1 cellular context compared by ENCODE assay signal in the genomic region with DNA sequence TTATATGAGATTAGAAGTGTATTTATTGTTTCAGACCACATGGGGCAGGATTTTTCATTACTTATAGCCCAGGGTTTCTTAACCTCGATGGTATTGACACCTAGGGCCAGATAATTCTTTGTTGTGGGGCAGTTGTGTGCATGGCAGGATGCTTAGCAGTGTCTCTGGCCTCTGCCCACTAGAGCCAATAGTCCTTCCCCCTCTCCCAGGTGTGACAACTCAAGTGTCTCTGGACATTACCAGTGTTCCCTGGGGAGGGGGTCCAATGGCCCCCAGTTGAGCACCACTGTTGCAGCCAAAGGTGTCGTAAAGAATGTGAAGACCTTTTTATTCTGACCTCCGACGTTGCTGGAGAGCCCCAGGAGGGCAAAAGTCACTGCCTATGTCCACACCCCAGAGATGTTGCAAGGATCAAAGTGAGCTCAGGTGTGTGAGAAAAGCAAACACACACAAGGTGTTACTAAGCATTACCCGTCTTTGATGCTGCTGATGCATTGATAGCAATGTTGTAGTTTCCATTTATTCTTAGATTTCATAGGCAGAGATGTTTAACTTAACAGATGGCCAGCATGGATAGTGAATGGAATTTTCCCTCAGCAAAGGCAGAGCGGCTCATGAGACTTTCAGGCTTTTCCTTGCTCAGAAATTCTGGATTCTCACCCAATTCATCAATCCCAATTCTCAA.
TF ChIP-seq lines count a peak whose summit lies in the region.

No MANE protein-coding gene starts in this region.

TF ChIP-seq in HepG2, 621 proteins besides CTCF, POLR2A, EP300 and RAD21 (continued from another document and continues in another):
- TF ChIP-seq, protein P1, sequence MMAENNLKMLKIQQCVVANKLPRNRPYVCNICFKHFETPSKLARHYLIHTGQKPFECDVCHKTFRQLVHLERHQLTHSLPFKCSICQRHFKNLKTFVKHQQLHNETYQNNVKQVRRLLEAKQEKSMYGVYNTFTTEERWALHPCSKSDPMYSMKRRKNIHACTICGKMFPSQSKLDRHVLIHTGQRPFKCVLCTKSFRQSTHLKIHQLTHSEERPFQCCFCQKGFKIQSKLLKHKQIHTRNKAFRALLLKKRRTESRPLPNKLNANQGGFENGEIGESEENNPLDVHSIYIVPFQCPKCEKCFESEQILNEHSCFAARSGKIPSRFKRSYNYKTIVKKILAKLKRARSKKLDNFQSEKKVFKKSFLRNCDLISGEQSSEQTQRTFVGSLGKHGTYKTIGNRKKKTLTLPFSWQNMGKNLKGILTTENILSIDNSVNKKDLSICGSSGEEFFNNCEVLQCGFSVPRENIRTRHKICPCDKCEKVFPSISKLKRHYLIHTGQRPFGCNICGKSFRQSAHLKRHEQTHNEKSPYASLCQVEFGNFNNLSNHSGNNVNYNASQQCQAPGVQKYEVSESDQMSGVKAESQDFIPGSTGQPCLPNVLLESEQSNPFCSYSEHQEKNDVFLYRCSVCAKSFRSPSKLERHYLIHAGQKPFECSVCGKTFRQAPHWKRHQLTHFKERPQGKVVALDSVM (CRISPR knock-in tag; IDR thresholded peaks at IDR 0.05) = peak; percentile 53; the same call in 1 of the 2 replicates
- TF ChIP-seq HMG20B (CRISPR knock-in tag; conservative IDR thresholded peaks at IDR 0.05) = peak; percentile 100
- no peak for TF ChIP-seq EEA1 (CRISPR knock-in tag; IDR thresholded peaks at IDR 0.05; ENCODE audit: borderline replicate concordance)
- no peak for TF ChIP-seq MTF2 (CRISPR knock-in tag; IDR thresholded peaks at IDR 0.05; ENCODE audit: borderline replicate concordance)
- TF ChIP-seq, protein P2, sequence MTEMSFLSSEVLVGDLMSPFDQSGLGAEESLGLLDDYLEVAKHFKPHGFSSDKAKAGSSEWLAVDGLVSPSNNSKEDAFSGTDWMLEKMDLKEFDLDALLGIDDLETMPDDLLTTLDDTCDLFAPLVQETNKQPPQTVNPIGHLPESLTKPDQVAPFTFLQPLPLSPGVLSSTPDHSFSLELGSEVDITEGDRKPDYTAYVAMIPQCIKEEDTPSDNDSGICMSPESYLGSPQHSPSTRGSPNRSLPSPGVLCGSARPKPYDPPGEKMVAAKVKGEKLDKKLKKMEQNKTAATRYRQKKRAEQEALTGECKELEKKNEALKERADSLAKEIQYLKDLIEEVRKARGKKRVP (CRISPR knock-in tag; IDR thresholded peaks at IDR 0.05) = peak; percentile 43 to 91; a peak in 2 of 4 replicates
- peak; percentile 70; the same call in 1 of the 2 replicates for TF ChIP-seq ZBTB7A (CRISPR knock-in tag; IDR thresholded peaks at IDR 0.05)
- peak; percentile 85 for TF ChIP-seq ZNF12 (CRISPR knock-in tag; IDR thresholded peaks at IDR 0.05)
- TF ChIP-seq JARID2 (CRISPR knock-in tag; IDR thresholded peaks at IDR 0.05; ENCODE audit: insufficient replicate concordance) = no peak
- peak; percentile 86; the same call in 1 of the 2 replicates for TF ChIP-seq ZSCAN29 (CRISPR knock-in tag; conservative IDR thresholded peaks at IDR 0.05)
- TF ChIP-seq, protein P3, sequence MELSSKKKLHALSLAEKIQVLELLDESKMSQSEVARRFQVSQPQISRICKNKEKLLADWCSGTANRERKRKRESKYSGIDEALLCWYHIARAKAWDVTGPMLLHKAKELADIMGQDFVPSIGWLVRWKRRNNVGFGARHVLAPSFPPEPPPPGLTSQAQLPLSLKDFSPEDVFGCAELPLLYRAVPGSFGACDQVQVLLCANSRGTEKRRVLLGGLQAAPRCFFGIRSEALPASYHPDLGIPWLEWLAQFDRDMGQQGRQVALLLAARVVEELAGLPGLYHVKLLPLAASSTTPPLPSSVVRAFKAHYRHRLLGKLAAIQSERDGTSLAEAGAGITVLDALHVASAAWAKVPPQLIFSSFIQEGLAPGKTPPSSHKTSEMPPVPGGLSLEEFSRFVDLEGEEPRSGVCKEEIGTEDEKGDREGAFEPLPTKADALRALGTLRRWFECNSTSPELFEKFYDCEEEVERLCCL (CRISPR knock-in tag; IDR thresholded peaks at IDR 0.05; ENCODE audit: borderline replicate concordance) = no peak
- TF ChIP-seq, protein P4, sequence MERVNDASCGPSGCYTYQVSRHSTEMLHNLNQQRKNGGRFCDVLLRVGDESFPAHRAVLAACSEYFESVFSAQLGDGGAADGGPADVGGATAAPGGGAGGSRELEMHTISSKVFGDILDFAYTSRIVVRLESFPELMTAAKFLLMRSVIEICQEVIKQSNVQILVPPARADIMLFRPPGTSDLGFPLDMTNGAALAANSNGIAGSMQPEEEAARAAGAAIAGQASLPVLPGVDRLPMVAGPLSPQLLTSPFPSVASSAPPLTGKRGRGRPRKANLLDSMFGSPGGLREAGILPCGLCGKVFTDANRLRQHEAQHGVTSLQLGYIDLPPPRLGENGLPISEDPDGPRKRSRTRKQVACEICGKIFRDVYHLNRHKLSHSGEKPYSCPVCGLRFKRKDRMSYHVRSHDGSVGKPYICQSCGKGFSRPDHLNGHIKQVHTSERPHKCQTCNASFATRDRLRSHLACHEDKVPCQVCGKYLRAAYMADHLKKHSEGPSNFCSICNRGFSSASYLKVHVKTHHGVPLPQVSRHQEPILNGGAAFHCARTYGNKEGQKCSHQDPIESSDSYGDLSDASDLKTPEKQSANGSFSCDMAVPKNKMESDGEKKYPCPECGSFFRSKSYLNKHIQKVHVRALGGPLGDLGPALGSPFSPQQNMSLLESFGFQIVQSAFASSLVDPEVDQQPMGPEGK (CRISPR knock-in tag; IDR thresholded peaks at IDR 0.05) = peak; percentile 100
- TF ChIP-seq ZNF766 (CRISPR knock-in tag; IDR thresholded peaks at IDR 0.05; ENCODE audit: borderline replicate concordance) = peak; percentile 65; the same call in 1 of the 2 replicates
- 0 out of 2 replicates have a peak, but pooled peaks have one; percentile 51 for TF ChIP-seq ZNF7 (CRISPR knock-in tag; IDR thresholded peaks at IDR 0.05)
- no peak for TF ChIP-seq SP2 (CRISPR knock-in tag; IDR thresholded peaks at IDR 0.05)
- peak; percentile 44 for TF ChIP-seq YY1 (IDR thresholded peaks at IDR 0.05; ENCODE audit: insufficient read depth, insufficient replicate concordance, low read depth, low read length)
- TF ChIP-seq ZNF136 (CRISPR knock-in tag; IDR thresholded peaks at IDR 0.05; ENCODE audit: low read depth) = 0 out of 2 replicates have a peak, but pooled peaks have one; percentile 6
- no peak for TF ChIP-seq ZNF678 (CRISPR knock-in tag; IDR thresholded peaks at IDR 0.05)
- TF ChIP-seq RBAK (CRISPR knock-in tag; IDR thresholded peaks at IDR 0.05) = peak; percentile 97
- TF ChIP-seq ZNF644 (CRISPR knock-in tag; IDR thresholded peaks at IDR 0.05; ENCODE audit: low read depth) = peak; percentile 48
- TF ChIP-seq, protein P5, sequence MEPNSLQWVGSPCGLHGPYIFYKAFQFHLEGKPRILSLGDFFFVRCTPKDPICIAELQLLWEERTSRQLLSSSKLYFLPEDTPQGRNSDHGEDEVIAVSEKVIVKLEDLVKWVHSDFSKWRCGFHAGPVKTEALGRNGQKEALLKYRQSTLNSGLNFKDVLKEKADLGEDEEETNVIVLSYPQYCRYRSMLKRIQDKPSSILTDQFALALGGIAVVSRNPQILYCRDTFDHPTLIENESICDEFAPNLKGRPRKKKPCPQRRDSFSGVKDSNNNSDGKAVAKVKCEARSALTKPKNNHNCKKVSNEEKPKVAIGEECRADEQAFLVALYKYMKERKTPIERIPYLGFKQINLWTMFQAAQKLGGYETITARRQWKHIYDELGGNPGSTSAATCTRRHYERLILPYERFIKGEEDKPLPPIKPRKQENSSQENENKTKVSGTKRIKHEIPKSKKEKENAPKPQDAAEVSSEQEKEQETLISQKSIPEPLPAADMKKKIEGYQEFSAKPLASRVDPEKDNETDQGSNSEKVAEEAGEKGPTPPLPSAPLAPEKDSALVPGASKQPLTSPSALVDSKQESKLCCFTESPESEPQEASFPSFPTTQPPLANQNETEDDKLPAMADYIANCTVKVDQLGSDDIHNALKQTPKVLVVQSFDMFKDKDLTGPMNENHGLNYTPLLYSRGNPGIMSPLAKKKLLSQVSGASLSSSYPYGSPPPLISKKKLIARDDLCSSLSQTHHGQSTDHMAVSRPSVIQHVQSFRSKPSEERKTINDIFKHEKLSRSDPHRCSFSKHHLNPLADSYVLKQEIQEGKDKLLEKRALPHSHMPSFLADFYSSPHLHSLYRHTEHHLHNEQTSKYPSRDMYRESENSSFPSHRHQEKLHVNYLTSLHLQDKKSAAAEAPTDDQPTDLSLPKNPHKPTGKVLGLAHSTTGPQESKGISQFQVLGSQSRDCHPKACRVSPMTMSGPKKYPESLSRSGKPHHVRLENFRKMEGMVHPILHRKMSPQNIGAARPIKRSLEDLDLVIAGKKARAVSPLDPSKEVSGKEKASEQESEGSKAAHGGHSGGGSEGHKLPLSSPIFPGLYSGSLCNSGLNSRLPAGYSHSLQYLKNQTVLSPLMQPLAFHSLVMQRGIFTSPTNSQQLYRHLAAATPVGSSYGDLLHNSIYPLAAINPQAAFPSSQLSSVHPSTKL (CRISPR knock-in tag; IDR thresholded peaks at IDR 0.05) = peak; percentile 100
- TF ChIP-seq ZNF354B (CRISPR knock-in tag; IDR thresholded peaks at IDR 0.05) = no peak; the same call in 1 of the 2 replicates
- TF ChIP-seq KMT2B (CRISPR knock-in tag; IDR thresholded peaks at IDR 0.05) = no peak
- TF ChIP-seq, protein P6, sequence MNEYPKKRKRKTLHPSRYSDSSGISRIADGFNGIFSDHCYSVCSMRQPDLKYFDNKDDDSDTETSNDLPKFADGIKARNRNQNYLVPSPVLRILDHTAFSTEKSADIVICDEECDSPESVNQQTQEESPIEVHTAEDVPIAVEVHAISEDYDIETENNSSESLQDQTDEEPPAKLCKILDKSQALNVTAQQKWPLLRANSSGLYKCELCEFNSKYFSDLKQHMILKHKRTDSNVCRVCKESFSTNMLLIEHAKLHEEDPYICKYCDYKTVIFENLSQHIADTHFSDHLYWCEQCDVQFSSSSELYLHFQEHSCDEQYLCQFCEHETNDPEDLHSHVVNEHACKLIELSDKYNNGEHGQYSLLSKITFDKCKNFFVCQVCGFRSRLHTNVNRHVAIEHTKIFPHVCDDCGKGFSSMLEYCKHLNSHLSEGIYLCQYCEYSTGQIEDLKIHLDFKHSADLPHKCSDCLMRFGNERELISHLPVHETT (CRISPR knock-in tag; conservative IDR thresholded peaks at IDR 0.05) = peak; percentile 86
- TF ChIP-seq, protein P7, sequence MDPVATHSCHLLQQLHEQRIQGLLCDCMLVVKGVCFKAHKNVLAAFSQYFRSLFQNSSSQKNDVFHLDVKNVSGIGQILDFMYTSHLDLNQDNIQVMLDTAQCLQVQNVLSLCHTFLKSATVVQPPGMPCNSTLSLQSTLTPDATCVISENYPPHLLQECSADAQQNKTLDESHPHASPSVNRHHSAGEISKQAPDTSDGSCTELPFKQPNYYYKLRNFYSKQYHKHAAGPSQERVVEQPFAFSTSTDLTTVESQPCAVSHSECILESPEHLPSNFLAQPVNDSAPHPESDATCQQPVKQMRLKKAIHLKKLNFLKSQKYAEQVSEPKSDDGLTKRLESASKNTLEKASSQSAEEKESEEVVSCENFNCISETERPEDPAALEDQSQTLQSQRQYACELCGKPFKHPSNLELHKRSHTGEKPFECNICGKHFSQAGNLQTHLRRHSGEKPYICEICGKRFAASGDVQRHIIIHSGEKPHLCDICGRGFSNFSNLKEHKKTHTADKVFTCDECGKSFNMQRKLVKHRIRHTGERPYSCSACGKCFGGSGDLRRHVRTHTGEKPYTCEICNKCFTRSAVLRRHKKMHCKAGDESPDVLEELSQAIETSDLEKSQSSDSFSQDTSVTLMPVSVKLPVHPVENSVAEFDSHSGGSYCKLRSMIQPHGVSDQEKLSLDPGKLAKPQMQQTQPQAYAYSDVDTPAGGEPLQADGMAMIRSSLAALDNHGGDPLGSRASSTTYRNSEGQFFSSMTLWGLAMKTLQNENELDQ (CRISPR knock-in tag; IDR thresholded peaks at IDR 0.05; ENCODE audit: borderline replicate concordance) = peak; percentile 80; the same call in 1 of the 2 replicates
- TF ChIP-seq, protein P8, sequence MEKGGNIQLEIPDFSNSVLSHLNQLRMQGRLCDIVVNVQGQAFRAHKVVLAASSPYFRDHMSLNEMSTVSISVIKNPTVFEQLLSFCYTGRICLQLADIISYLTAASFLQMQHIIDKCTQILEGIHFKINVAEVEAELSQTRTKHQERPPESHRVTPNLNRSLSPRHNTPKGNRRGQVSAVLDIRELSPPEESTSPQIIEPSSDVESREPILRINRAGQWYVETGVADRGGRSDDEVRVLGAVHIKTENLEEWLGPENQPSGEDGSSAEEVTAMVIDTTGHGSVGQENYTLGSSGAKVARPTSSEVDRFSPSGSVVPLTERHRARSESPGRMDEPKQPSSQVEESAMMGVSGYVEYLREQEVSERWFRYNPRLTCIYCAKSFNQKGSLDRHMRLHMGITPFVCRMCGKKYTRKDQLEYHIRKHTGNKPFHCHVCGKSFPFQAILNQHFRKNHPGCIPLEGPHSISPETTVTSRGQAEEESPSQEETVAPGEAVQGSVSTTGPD (CRISPR knock-in tag; IDR thresholded peaks at IDR 0.05) = peak; percentile 90
- TF ChIP-seq HNRNPL (IDR thresholded peaks at IDR 0.05; ENCODE audit: low read depth, low read length) = no peak
- TF ChIP-seq, protein P9, sequence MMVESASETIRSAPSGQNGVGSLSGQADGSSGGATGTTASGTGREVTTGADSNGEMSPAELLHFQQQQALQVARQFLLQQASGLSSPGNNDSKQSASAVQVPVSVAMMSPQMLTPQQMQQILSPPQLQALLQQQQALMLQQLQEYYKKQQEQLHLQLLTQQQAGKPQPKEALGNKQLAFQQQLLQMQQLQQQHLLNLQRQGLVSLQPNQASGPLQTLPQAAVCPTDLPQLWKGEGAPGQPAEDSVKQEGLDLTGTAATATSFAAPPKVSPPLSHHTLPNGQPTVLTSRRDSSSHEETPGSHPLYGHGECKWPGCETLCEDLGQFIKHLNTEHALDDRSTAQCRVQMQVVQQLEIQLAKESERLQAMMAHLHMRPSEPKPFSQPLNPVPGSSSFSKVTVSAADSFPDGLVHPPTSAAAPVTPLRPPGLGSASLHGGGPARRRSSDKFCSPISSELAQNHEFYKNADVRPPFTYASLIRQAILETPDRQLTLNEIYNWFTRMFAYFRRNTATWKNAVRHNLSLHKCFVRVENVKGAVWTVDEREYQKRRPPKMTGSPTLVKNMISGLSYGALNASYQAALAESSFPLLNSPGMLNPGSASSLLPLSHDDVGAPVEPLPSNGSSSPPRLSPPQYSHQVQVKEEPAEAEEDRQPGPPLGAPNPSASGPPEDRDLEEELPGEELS (CRISPR knock-in tag; IDR thresholded peaks at IDR 0.05) = peak; percentile 100
- no peak for TF ChIP-seq AGO1 (IDR thresholded peaks at IDR 0.05; ENCODE audit: low read depth, low read length, poor library complexity, severe bottlenecking)
- TF ChIP-seq SP140L (CRISPR knock-in tag; IDR thresholded peaks at IDR 0.05; ENCODE audit: borderline replicate concordance) = peak; percentile 40; the same call in 1 of the 2 replicates
- peak; percentile 99 for TF ChIP-seq TEAD3 (CRISPR knock-in tag; optimal IDR thresholded peaks at IDR 0.05; ENCODE audit: borderline replicate concordance)
- peak; percentile 94 for TF ChIP-seq FOXA1 (IDR thresholded peaks at IDR 0.05)
- peak; percentile 100 for TF ChIP-seq FOXA1 (CRISPR knock-in tag; IDR thresholded peaks at IDR 0.05)
- TF ChIP-seq ARNT2 (CRISPR knock-in tag; IDR thresholded peaks at IDR 0.05; ENCODE audit: low read depth) = peak; percentile 96; the same call in 1 of the 2 replicates
